ENCODE assay signal across 1 cellular context in the genomic region with DNA sequence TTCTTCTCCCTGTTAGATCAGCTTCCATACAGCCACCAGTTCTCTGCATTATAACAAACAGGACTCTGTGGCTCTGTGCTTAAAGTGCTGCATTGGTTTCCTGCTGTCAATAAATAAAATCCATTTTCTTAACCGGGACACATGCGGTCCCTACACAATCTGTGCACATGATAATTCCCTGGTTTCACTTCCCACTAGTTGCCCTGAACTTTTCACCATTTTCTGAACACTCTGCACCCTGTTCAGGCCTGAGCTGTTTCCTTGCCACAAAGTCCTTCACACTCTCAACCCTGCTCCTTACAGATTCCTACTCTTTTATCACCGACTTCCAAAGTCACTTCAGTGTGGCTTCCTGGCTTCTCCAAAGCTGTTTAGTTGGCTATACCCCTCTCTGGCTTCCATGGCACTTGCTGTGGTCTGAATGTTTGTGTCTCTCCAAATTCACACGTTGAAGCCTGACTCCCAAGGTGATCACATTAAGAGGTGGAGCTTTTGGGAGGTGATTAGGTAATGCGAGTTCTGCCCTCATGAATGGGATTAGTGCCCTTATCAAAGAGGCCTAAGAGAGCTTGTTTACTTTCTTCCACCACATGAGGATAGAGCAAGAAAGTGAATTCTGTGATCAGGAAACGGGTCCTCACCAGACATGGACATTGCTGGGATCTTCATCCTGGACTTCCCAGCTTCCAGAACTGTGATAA.
TF ChIP-seq lines count a peak whose summit lies in the region.

No MANE protein-coding gene starts in this region.

TF ChIP-seq in H1, 55 proteins besides CTCF, POLR2A, EP300 and RAD21:
- no peak for TF ChIP-seq EZH2 (IDR thresholded peaks at IDR 0.05; ENCODE audit: low read depth, low read length, severe bottlenecking)
- TF ChIP-seq SIRT6 (IDR thresholded peaks at IDR 0.05; ENCODE audit: low read length): no peak
- no peak for TF ChIP-seq CHD2 (IDR thresholded peaks at IDR 0.05; ENCODE audit: low read length)
- no peak for TF ChIP-seq SUZ12 (IDR thresholded peaks at IDR 0.05; ENCODE audit: low read length)
- TF ChIP-seq RXRA (IDR thresholded peaks at IDR 0.05; ENCODE audit: insufficient read depth, low read depth, low read length): no peak
- TF ChIP-seq KDM1A (IDR thresholded peaks at IDR 0.05; ENCODE audit: borderline replicate concordance, low read length): no peak
- no peak for TF ChIP-seq ASH2L (IDR thresholded peaks at IDR 0.05; ENCODE audit: low read length)
TF ChIP-seq in H1: peak in this region for 0.
